ENCODE assay signal across 1 cellular context in the genomic region with DNA sequence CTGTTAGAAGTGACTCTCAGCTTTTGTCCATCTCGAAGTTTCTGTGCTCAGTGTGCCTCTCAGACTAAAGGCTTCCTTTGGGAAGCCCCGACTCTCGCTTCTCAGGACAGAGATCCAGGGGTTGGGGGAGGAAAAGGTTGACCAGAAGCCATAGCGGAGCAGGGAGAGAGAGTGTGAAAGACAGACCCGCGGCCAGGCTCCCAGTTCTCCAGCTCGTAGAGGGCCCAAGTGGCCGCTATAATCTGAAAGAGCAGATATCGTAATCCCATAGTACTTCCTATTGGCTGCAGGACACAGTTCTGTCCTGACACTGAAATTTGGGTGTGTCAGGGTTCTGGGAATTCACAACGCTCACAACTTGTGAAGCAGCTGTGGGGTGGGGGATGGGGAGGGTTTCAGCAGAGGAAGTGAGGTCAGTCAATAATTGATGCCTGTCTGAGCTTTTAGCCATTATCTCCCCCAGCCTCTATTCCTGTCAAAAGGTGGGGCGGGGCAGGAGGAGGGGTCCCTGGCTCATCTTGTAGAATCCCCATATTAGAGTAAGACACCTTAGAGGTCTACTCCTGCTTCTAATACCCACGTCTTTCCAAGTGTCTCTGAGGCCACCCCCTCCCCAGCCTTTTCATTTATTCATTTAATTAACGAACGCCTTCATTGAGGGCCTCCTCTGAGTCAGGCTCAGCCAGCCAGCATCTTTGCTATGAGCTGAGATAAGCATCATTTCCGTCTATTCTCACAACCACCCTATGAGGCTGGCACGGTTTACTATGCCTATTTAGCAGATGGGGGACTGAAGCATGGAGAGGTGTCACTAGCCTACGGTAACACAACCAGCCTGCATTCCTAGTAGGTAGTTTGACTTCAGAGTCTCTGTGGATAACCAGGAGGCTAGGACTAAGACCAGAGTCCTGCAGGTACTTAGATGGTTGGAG.
TF ChIP-seq lines count a peak whose summit lies in the region.

No MANE protein-coding gene starts in this region.

TF ChIP-seq in endothelial cell of umbilical vein, 7 proteins besides CTCF, POLR2A, EP300 and RAD21:
- TF ChIP-seq POLR2AphosphoS5 (IDR thresholded peaks at IDR 0.05; ENCODE audit: insufficient read depth, low read depth, low read length), result peak; percentile 62
- TF ChIP-seq, protein P1, sequence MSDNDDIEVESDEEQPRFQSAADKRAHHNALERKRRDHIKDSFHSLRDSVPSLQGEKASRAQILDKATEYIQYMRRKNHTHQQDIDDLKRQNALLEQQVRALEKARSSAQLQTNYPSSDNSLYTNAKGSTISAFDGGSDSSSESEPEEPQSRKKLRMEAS (IDR thresholded peaks at IDR 0.05; ENCODE audit: insufficient read depth, insufficient read length), result peak; percentile 5
- peak; percentile 97 for TF ChIP-seq GATA2 (IDR thresholded peaks at IDR 0.05; ENCODE audit: insufficient read depth, insufficient read length, low read depth, low read length)
- TF ChIP-seq JUN (IDR thresholded peaks at IDR 0.05; ENCODE audit: borderline replicate concordance, insufficient read depth, insufficient read length, low read depth), result peak; percentile 35
- TF ChIP-seq EZH2 (IDR thresholded peaks at IDR 0.05; ENCODE audit: borderline replicate concordance, low read depth, low read length, severe bottlenecking), result no peak
- peak; percentile 62 for TF ChIP-seq FOS (IDR thresholded peaks at IDR 0.05; ENCODE audit: borderline replicate concordance, insufficient read depth, low read length)
- peak; percentile 54 for TF ChIP-seq MYC (IDR thresholded peaks at IDR 0.05; ENCODE audit: low read depth, low read length)
TF ChIP-seq in endothelial cell of umbilical vein: peak in this region for 6.
